Comparison of ENCODE assay signal across 16 cellular contexts in genomic region chr6:44478591-44479254, GRCh38.
A peak's percentile ranks its signal among the peaks of the same experiment; 100 is the strongest.
DNase-seq lines count a peak whose midpoint lies in the region; ATAC-seq and TF ChIP-seq lines count a peak whose summit lies in the region.
"Had no signal": no experiment of that assay in that cellular context is flagged by ENCODE, and none has a peak within 500 bp of the region (broad histone marks: within the 10 kb centered on the region; RNA-seq: fewer than 3 reads in every experiment).

No MANE protein-coding gene starts in this region.

- POLR2A ChIA-PET in HEK293 (lab: Yijun Ruan, JAX), result no interaction called here

- no peak for TF ChIP-seq EP300 in esophagus muscularis mucosa (IDR thresholded peaks at IDR 0.05)

- CTCF ChIA-PET in HEK293 (lab: Yijun Ruan, JAX), result interaction anchor here (0.7 to 4.9 kb wide), 7 partner anchors 9 to 1444 kb away, joined by 3 to 71 read pairs (median 11); no protein-coding TSS in a partner anchor

- no peak overlapping the region for H3K18ac ChIP-seq in neuronal stem cell (ENCODE audit: low read length)

- H3K14ac ChIP-seq in neuronal stem cell (ENCODE audit: low read length), result no peak overlapping the region

- H3K9me3 Mint-ChIP-seq in endodermal cell, result no peaks in the 10 kb centered on the region
- H3K9me3 Mint-ChIP-seq: CD8-positive, alpha-beta T cell had no signal

- peak overlapping the region; percentile 15 for H2AK5ac ChIP-seq in neuronal stem cell (ENCODE audit: low read depth, low read length)

- no CpG with 5 or more reads among the region's 11 CpGs for WGBS in neuronal stem cell (ENCODE audit: extremely low coverage in 2 of 2, insufficient read length in 2 of 2, insufficient replicate concordance in 1 of 2), 2 donors
- WGBS in thyroid gland, 2 donors, result 54 to 55% methylated on average over 11 of the region's 11 CpGs
- 79% methylated on average over 11 of the region's 11 CpGs for WGBS in esophagus muscularis mucosa
- 89 to 91% methylated on average over 5 to 11 of the region's 11 CpGs for WGBS in endodermal cell (ENCODE audit: insufficient coverage in 1 of 2, insufficient read length in 1 of 2), 2 experiments

- H3K79me1 ChIP-seq in neuronal stem cell (ENCODE audit: low read depth, low read length), result no peaks in the 10 kb centered on the region

- H3K27ac ChIP-seq in HEK293 (ENCODE audit: extremely low read depth, low read depth, low read length) (no peak overlapping the region), SJCRH30 (peak overlapping the region; percentile 83; the same call in 1 of the 2 replicates), neuronal stem cell (replicated peaks; ENCODE audit: low read length) (no peak overlapping the region), thyroid gland (peak overlapping the region; percentile 47 to 73 (median 70)), esophagus muscularis mucosa (replicated peaks in 1 of 4) (no peak overlapping the region), endodermal cell (ENCODE audit: low read depth, low read length) (no peak overlapping the region)
- H3K27ac ChIP-seq: BLaER1 treated with 17β-estradiol and CSF1 and Interleukin-3, amounts not matched to agents 10 nM and 100 nM had no signal

- peaks cover 9% of the 10 kb centered on the region for H3K27me3 Mint-ChIP-seq in endodermal cell (ENCODE audit: insufficient read depth)

- no peak overlapping the region for H2BK15ac ChIP-seq in neuronal stem cell (ENCODE audit: low read length)

- DNase-seq in SJCRH30 (no peak), neuronal stem cell (ENCODE audit: low spot score) (no peak), thyroid gland (peak; percentile 27 to 41), esophagus muscularis mucosa (ENCODE audit: extremely low spot score) (no peak), endodermal cell (no peak)
- DNase-seq: 8988T; Calu3; CD8-positive, alpha-beta T cell; DMS79 treated with DMSO at 0.1 percent for 48 hours; GF-D8; GOT3; H7 had no signal

- no peak overlapping the region for H2BK120ac ChIP-seq in neuronal stem cell (ENCODE audit: low read depth, low read length)

- H3K9ac ChIP-seq in neuronal stem cell (ENCODE audit: low read depth, low read length, poor library complexity), result no peak overlapping the region
- no peak overlapping the region for H3K9ac ChIP-seq in endodermal cell (ENCODE audit: extremely low read depth, low read length, poor library complexity, severe bottlenecking)
- H3K9ac ChIP-seq: BLaER1 treated with 17β-estradiol and CSF1 and Interleukin-3, amounts not matched to agents 10 nM and 100 nM had no signal

- H3K9me3 ChIP-seq in HEK293 (ENCODE audit: control insufficient read depth, insufficient read depth, low read depth, low read length), result no peaks in the 10 kb centered on the region
- no peaks in the 10 kb centered on the region for H3K9me3 ChIP-seq in SJCRH30 (replicated peaks)
- no peaks in the 10 kb centered on the region for H3K9me3 ChIP-seq in neuronal stem cell (replicated peaks in 1 of 2; ENCODE audit: control insufficient read depth in 2 of 2, insufficient read depth in 1 of 2, low read depth in 1 of 2, low read length in 2 of 2)
- H3K9me3 ChIP-seq in thyroid gland, result no peaks in the 10 kb centered on the region
- H3K9me3 ChIP-seq in esophagus muscularis mucosa, result no peaks in the 10 kb centered on the region
- H3K9me3 ChIP-seq in endodermal cell (ENCODE audit: control insufficient read depth, low read length), result no peaks in the 10 kb centered on the region
- H3K9me3 ChIP-seq: BLaER1 treated with 17β-estradiol and CSF1 and Interleukin-3, amounts not matched to agents 10 nM and 100 nM had no signal

- H3K23ac ChIP-seq in neuronal stem cell (ENCODE audit: low read depth, low read length, poor library complexity), result no peak overlapping the region

- TF ChIP-seq CTCF in HEK293 (tag by site-specific recombination; IDR thresholded peaks at IDR 0.05), result no peak
- TF ChIP-seq CTCF in thyroid gland (IDR thresholded peaks at IDR 0.05), result no peak
- TF ChIP-seq CTCF in esophagus muscularis mucosa (IDR thresholded peaks at IDR 0.05), result no peak
- TF ChIP-seq CTCF in endodermal cell (conservative IDR thresholded peaks at IDR 0.05), result no peak

- no peak overlapping the region for H2BK12ac ChIP-seq in neuronal stem cell (ENCODE audit: low read length)

- intact Hi-C loops in thyroid gland (cut with DNase I), result loop anchor here (10.0 kb wide), 2 partner anchors 176 to 1236 kb away; no protein-coding TSS in a partner anchor
- intact Hi-C loops in esophagus muscularis mucosa (cut with DNase I), result loop anchor here (5.0 to 10.0 kb wide), 3 partner anchors 174 to 1444 kb away; no protein-coding TSS in a partner anchor

- no peak overlapping the region for H2BK5ac ChIP-seq in neuronal stem cell (ENCODE audit: low read length)

- no peak for ATAC-seq in HG02885 (IDR thresholded peaks at IDR 0.05; ENCODE audit: poor library complexity, unreplicated experiment)
- ATAC-seq: CD8-positive, alpha-beta T cell; HCT116 had no signal

- H3K4me3 ChIP-seq in HEK293 (ENCODE audit: low read depth, low read length), result no peak overlapping the region
- no peak overlapping the region for H3K4me3 ChIP-seq in SJCRH30
- no peak overlapping the region for H3K4me3 ChIP-seq in neuronal stem cell (ENCODE audit: low read length in 2 of 2)
- H3K4me3 ChIP-seq in thyroid gland (replicated peaks in 1 of 3), result no peak overlapping the region
- no peak overlapping the region for H3K4me3 ChIP-seq in esophagus muscularis mucosa
- H3K4me3 ChIP-seq in endodermal cell (ENCODE audit: low read length), result no peak overlapping the region
- H3K4me3 ChIP-seq: BLaER1 treated with 17β-estradiol and CSF1 and Interleukin-3, amounts not matched to agents 10 nM and 100 nM had no signal

- H4K91ac ChIP-seq in neuronal stem cell (ENCODE audit: low read depth, low read length, poor library complexity), result no peak overlapping the region

- peaks cover 6% of the 10 kb centered on the region for H3K4me1 Mint-ChIP-seq in endodermal cell

- no peak overlapping the region for H4K8ac ChIP-seq in neuronal stem cell (ENCODE audit: low read depth, low read length)

- H3K4me1 ChIP-seq in HEK293 (ENCODE audit: control insufficient read depth, insufficient read depth, low read length) (no peaks in the 10 kb centered on the region), SJCRH30 (peaks cover 35% of the 10 kb centered on the region), neuronal stem cell (ENCODE audit: control insufficient read depth in 2 of 2, insufficient read depth in 1 of 2, low read depth in 1 of 2, low read length in 2 of 2) (peaks cover 6 to 10% of the 10 kb centered on the region in 2 donors), thyroid gland (peaks cover 18 to 39% of the 10 kb centered on the region in 2 donors), esophagus muscularis mucosa (peaks cover 8 to 10% (median 9%) of the 10 kb centered on the region in 4 donors), endodermal cell (ENCODE audit: control insufficient read depth, insufficient read depth, low read length) (no peaks in the 10 kb centered on the region)

- H3K36me3 ChIP-seq in HEK293 (ENCODE audit: control insufficient read depth in 2 of 2, insufficient read depth in 1 of 2, low read length in 2 of 2) (no peaks in the 10 kb centered on the region), SJCRH30 (no peaks in the 10 kb centered on the region), neuronal stem cell (replicated peaks in 1 of 2; ENCODE audit: control insufficient read depth in 2 of 2, insufficient read depth in 2 of 2, low read length in 2 of 2) (no peaks in the 10 kb centered on the region), thyroid gland (no peaks in the 10 kb centered on the region), esophagus muscularis mucosa (no peaks in the 10 kb centered on the region), endodermal cell (ENCODE audit: control insufficient read depth, insufficient read depth, low read length) (no peaks in the 10 kb centered on the region)
- H3K36me3 ChIP-seq: BLaER1 treated with 17β-estradiol and CSF1 and Interleukin-3, amounts not matched to agents 10 nM and 100 nM had no signal

- no peak overlapping the region for H3K4me2 ChIP-seq in neuronal stem cell (ENCODE audit: insufficient read depth, low read length, poor library complexity, severe bottlenecking)

- no peak overlapping the region for H2AFZ ChIP-seq in neuronal stem cell (ENCODE audit: low read length)

- no peak for TF ChIP-seq POLR2A in thyroid gland (IDR thresholded peaks at IDR 0.05)
- TF ChIP-seq POLR2A in esophagus muscularis mucosa (IDR thresholded peaks at IDR 0.05; ENCODE audit: low read depth), result no peak

- no peak overlapping the region for H3K4ac ChIP-seq in neuronal stem cell (ENCODE audit: low read length)

- H3K27ac Mint-ChIP-seq in endodermal cell, result no peak overlapping the region
- H3K27ac Mint-ChIP-seq: CD8-positive, alpha-beta T cell had no signal

- H3K4me3 Mint-ChIP-seq in endodermal cell, result no peak overlapping the region
- H3K4me3 Mint-ChIP-seq: CD8-positive, alpha-beta T cell had no signal

- H3K36me3 Mint-ChIP-seq in endodermal cell (ENCODE audit: low read depth), result no peaks in the 10 kb centered on the region
- H3K36me3 Mint-ChIP-seq: CD8-positive, alpha-beta T cell had no signal

- H3K27me3 ChIP-seq in SJCRH30 (no peaks in the 10 kb centered on the region), neuronal stem cell (ENCODE audit: control insufficient read depth in 3 of 3, insufficient read depth in 3 of 3, low read depth in 1 of 3, low read length in 3 of 3) (no peaks in the 10 kb centered on the region), thyroid gland (no peaks in the 10 kb centered on the region), esophagus muscularis mucosa (peaks cover 0 to 21% (median 0%) of the 10 kb centered on the region in 4 donors), endodermal cell (ENCODE audit: control insufficient read depth, insufficient read depth, low read length, poor library complexity, severe bottlenecking) (peaks cover 8% of the 10 kb centered on the region)

TF ChIP-seq in HEK293, 187 proteins besides CTCF, POLR2A, EP300 and RAD21:
- TF ChIP-seq EGR2 (tag by site-specific recombination; IDR thresholded peaks at IDR 0.05; ENCODE audit: low read depth) (0 out of 2 replicates have a peak, but pooled peaks have one; percentile 29), ZSCAN16 (tag by site-specific recombination; IDR thresholded peaks at IDR 0.05) (peak; percentile 65; the same call in 1 of the 2 replicates), ZNF423 (tag by site-specific recombination; IDR thresholded peaks at IDR 0.05) (no peak), ZFHX2 (tag by site-specific recombination; conservative IDR thresholded peaks at IDR 0.05) (peak; percentile 28; the same call in 1 of the 2 replicates)

Comparison
In these comparisons a context has a peak if more than half of its experiments do, and no peak if none do; other contexts are left out.
1. H3K27ac ChIP-seq: peak in SJCRH30 (single experiment) and thyroid gland (3 of 3); none in HEK293 (single experiment), neuronal stem cell (single experiment), esophagus muscularis mucosa (0 of 4) and endodermal cell (single experiment).
2. DNase-seq: peak in thyroid gland (2 of 2); none in SJCRH30 (0 of 2), neuronal stem cell (single experiment), esophagus muscularis mucosa (single experiment) and endodermal cell (single experiment).